8 cellular contexts compared by ENCODE assay signal in the genomic region with DNA sequence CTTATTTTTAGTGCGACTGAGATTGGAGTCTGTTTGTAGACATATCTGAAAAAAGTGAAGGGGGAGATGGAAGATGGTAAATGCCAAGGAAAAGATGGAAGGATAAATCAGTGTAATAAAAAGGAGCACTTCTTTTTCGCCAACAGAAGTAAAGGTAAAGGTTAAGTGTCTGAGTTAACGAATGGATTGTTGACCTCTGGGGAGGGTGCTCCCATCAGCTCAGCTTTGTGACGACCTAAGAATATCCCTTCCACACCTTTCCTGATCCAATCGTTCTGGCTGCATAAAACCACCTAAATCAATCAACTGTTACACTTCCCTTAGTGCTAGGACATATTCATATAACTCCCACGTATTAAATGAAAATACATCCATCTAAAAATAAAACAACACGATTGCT. TPM values are rescaled to one million over a fixed set of nuclear protein-coding genes. Genes with fewer than 3 reads are reported as not detected.
DNase-seq lines count a peak whose midpoint lies in the region; ATAC-seq, FAIRE-seq and TF ChIP-seq lines count a peak whose summit lies in the region.

No MANE protein-coding gene starts in this region.

- H3K56ac ChIP-seq in H1 (replicated peaks; ENCODE audit: insufficient read length, low read depth, low read length) = peak overlapping the region; percentile 94

- DNase-seq in MM.1S = peak; percentile 12
- DNase-seq in H1 (ENCODE audit: low read depth in 1 of 2, low spot score in 2 of 2) = no peak
- no peak for DNase-seq in natural killer cell treated with Interleukin-12 subunit alpha and Interleukin-12 subunit beta and Interleukin-15 and Interleukin-18, amount 100 ng/mL, for 72 hours (ENCODE audit: low spot score)
- DNase-seq in NCI-H510A (lab: John Stamatoyannopoulos, UW) = no peak
- DNase-seq in C1 segment of cervical spinal cord (lab: John Stamatoyannopoulos, UW) = no peak
- DNase-seq in GM12891 (ENCODE audit: insufficient read length, low spot score) = no peak
- DNase-seq in NCI-H1092 (lab: John Stamatoyannopoulos, UW) = no peak

- no peak overlapping the region for H2BK120ac ChIP-seq in H1 (replicated peaks; ENCODE audit: low read depth, low read length)

- peak overlapping the region; percentile 98; the same call in 1 of the 2 replicates for H2BK12ac ChIP-seq in H1 (ENCODE audit: low read depth, low read length)

- FAIRE-seq in H1 (lab: Jason Lieb, UNC) = no peak
- no peak for FAIRE-seq in GM12891 (lab: Jason Lieb, UNC)

- peaks cover 9 to 56% (median 28%) of the 10 kb centered on the region in 10 experiments for H3K4me1 ChIP-seq in BLaER1 treated with 17β-estradiol and CSF1 and Interleukin-3, amounts not matched to agents 10 nM and 100 nM
- H3K4me1 ChIP-seq in MM.1S (ENCODE audit: low read length) = peaks cover 9% of the 10 kb centered on the region; the same call in 1 of the 2 replicates
- no peaks in the 10 kb centered on the region; a peak in 1 of 7 replicates for H3K4me1 ChIP-seq in H1 (replicated peaks in 1 of 4; ENCODE audit: control insufficient read depth in 3 of 4, insufficient read depth in 4 of 4, low read length in 3 of 4)

- TF ChIP-seq EP300 in H1 (IDR thresholded peaks at IDR 0.05; ENCODE audit: borderline replicate concordance in 1 of 2, low read depth in 2 of 2, low read length in 2 of 2) = no peak

- H3K4me1 Mint-ChIP-seq in natural killer cell treated with Interleukin-12 subunit alpha and Interleukin-12 subunit beta and Interleukin-15 and Interleukin-18, amount 100 ng/mL, for 72 hours (ENCODE audit: low read depth in 2 of 2) = peaks cover 29 to 36% of the 10 kb centered on the region in 2 donors

- H3K27ac Mint-ChIP-seq in natural killer cell treated with Interleukin-12 subunit alpha and Interleukin-12 subunit beta and Interleukin-15 and Interleukin-18, amount 100 ng/mL, for 72 hours = peak overlapping the region; percentile 98 to 99

- peak overlapping the region; percentile 94 to 99 (median 98) for H3K27ac ChIP-seq in BLaER1 treated with 17β-estradiol and CSF1 and Interleukin-3, amounts not matched to agents 10 nM and 100 nM
- H3K27ac ChIP-seq in MM.1S (ENCODE audit: low read length) (peak overlapping the region; percentile 88; the same call in 1 of the 2 replicates), H1 (ENCODE audit: low read depth, low read length) (peak overlapping the region; percentile 99)

- POLR2A ChIA-PET in H1 (lab: Charles Lee; ENCODE audit: partially characterized antibody) = interaction anchor here (0.9 to 1.8 kb wide), 5 partner anchors 9 to 48 kb away, joined by 3 to 14 read pairs (median 5); no protein-coding TSS in a partner anchor

- H4K8ac ChIP-seq in H1 (ENCODE audit: extremely low read depth, insufficient read depth, low read length) = no peak overlapping the region

- 14 to 100% methylated on average over 1 to 7 of the region's 7 CpGs for WGBS in H1 (ENCODE audit: extremely low coverage in 1 of 2, insufficient coverage in 1 of 2, insufficient read length in 1 of 2, insufficient replicate concordance in 2 of 2, low coverage in 1 of 2, low lambda C conversion rate in 2 of 2, missing lambda C conversion rate in 1 of 2), 2 experiments

- peak overlapping the region; percentile 78 to 98 (median 84) for H3K4me3 ChIP-seq in BLaER1 treated with 17β-estradiol and CSF1 and Interleukin-3, amounts not matched to agents 10 nM and 100 nM
- peak overlapping the region; percentile 81 for H3K4me3 ChIP-seq in MM.1S (ENCODE audit: low read length)
- peak overlapping the region; percentile 83 to 94 (median 90) for H3K4me3 ChIP-seq in H1 (ENCODE audit: extremely low read depth in 1 of 4, insufficient read depth in 2 of 4, low read depth in 3 of 4, low read length in 4 of 4)

- H3K4me3 Mint-ChIP-seq in natural killer cell treated with Interleukin-12 subunit alpha and Interleukin-12 subunit beta and Interleukin-15 and Interleukin-18, amount 100 ng/mL, for 72 hours = peak overlapping the region; percentile 94

- H3K79me2 ChIP-seq in MM.1S (ENCODE audit: low read length) = peaks cover 51% of the 10 kb centered on the region
- peaks cover 0 to 49% of the 10 kb centered on the region in 2 experiments; a peak in 3 of 4 replicates for H3K79me2 ChIP-seq in H1 (ENCODE audit: control insufficient read depth in 1 of 2, insufficient read depth in 2 of 2, low read length in 2 of 2)

- no peaks in the 10 kb centered on the region for H3K9me3 Mint-ChIP-seq in natural killer cell treated with Interleukin-12 subunit alpha and Interleukin-12 subunit beta and Interleukin-15 and Interleukin-18, amount 100 ng/mL, for 72 hours

- no peak for TF ChIP-seq RAD21 in H1 (IDR thresholded peaks at IDR 0.05 in 1 of 2, conservative IDR thresholded peaks at IDR 0.05 in 1 of 2; ENCODE audit: low read depth in 2 of 2, low read length in 2 of 2)

- peaks cover 12% of the 10 kb centered on the region for H3F3A ChIP-seq in MM.1S (ENCODE audit: insufficient read depth, low read length)

- no peak overlapping the region; the same call in 1 of the 2 replicates for H2AK5ac ChIP-seq in H1 (ENCODE audit: low read depth, low read length)

- H3K9me2 ChIP-seq in MM.1S (replicated peaks; ENCODE audit: insufficient read depth, low read length) = no peaks in the 10 kb centered on the region

- no peak overlapping the region for H3K4ac ChIP-seq in H1 (replicated peaks; ENCODE audit: insufficient read length, low read depth, low read length)

- H3K23me2 ChIP-seq in H1 (ENCODE audit: low read depth, low read length) = peaks cover 8% of the 10 kb centered on the region; the same call in 1 of the 2 replicates

- no peak overlapping the region for H2BK15ac ChIP-seq in H1 (ENCODE audit: low read length)

- H3K4me2 ChIP-seq in BLaER1 treated with 17β-estradiol and CSF1 and Interleukin-3, amounts not matched to agents 10 nM and 100 nM = peak overlapping the region; percentile 70 to 97 (median 92)
- peak overlapping the region; percentile 79 for H3K4me2 ChIP-seq in MM.1S (ENCODE audit: low read depth, low read length)
- H3K4me2 ChIP-seq in H1 (ENCODE audit: insufficient read depth in 1 of 2, low read depth in 2 of 2, low read length in 2 of 2) = peak overlapping the region; percentile 89 to 95

- no peak overlapping the region for H3K18ac ChIP-seq in H1 (ENCODE audit: extremely low read depth, low read length)

- H3K9me3 ChIP-seq in BLaER1 treated with 17β-estradiol and CSF1 and Interleukin-3, amounts not matched to agents 10 nM and 100 nM (replicated peaks in 1 of 11) = no peaks in the 10 kb centered on the region
- H3K9me3 ChIP-seq in MM.1S (replicated peaks; ENCODE audit: insufficient read depth, low read length) (no peaks in the 10 kb centered on the region), H1 (ENCODE audit: insufficient read depth in 2 of 2, low read depth in 1 of 2, low read length in 1 of 2) (no peaks in the 10 kb centered on the region)

- H2BK5ac ChIP-seq in H1 (ENCODE audit: low read depth, low read length) = peak overlapping the region; percentile 100; the same call in 1 of the 2 replicates

- H3K27me3 ChIP-seq in BLaER1 treated with 17β-estradiol and CSF1 and Interleukin-3, amounts not matched to agents 10 nM and 100 nM = no peaks in the 10 kb centered on the region
- H3K27me3 ChIP-seq in MM.1S (replicated peaks; ENCODE audit: insufficient read depth, low read length) = no peaks in the 10 kb centered on the region
- no peaks in the 10 kb centered on the region for H3K27me3 ChIP-seq in H1 (replicated peaks in 1 of 4; ENCODE audit: control insufficient read depth in 3 of 4, extremely low read depth in 1 of 4, insufficient read depth in 3 of 4, low read length in 3 of 4)

- TF ChIP-seq CTCF in MM.1S (IDR thresholded peaks at IDR 0.05; ENCODE audit: low read length) (no peak), H1 (IDR thresholded peaks at IDR 0.05; ENCODE audit: control extremely low read depth in 1 of 3, insufficient read depth in 1 of 3, low read depth in 1 of 3, low read length in 3 of 3) (no peak)

- peak overlapping the region; percentile 60 for H2AFZ ChIP-seq in MM.1S (ENCODE audit: low read length)
- no peak overlapping the region for H2AFZ ChIP-seq in H1 (ENCODE audit: low read length)

- peaks cover 3 to 34% (median 23%) of the 10 kb centered on the region in 11 experiments; a peak in 15 of 22 replicates for H4K20me1 ChIP-seq in BLaER1 treated with 17β-estradiol and CSF1 and Interleukin-3, amounts not matched to agents 10 nM and 100 nM
- H4K20me1 ChIP-seq in MM.1S (ENCODE audit: insufficient read depth, low read length) (no peaks in the 10 kb centered on the region), H1 (replicated peaks in 1 of 2; ENCODE audit: control insufficient read depth in 1 of 2, insufficient read depth in 2 of 2, low read length in 2 of 2) (peaks cover 0 to 2% of the 10 kb centered on the region in 2 experiments)

- H3K79me1 ChIP-seq in H1 (ENCODE audit: low read depth, low read length) = no peaks in the 10 kb centered on the region

- no peak overlapping the region for H4K91ac ChIP-seq in H1 (replicated peaks; ENCODE audit: insufficient read length, low read length)

- peaks cover 23% of the 10 kb centered on the region for H3K36me3 Mint-ChIP-seq in natural killer cell treated with Interleukin-12 subunit alpha and Interleukin-12 subunit beta and Interleukin-15 and Interleukin-18, amount 100 ng/mL, for 72 hours

- H3K27me3 Mint-ChIP-seq in natural killer cell treated with Interleukin-12 subunit alpha and Interleukin-12 subunit beta and Interleukin-15 and Interleukin-18, amount 100 ng/mL, for 72 hours = no peaks in the 10 kb centered on the region

- CTCF ChIA-PET in H1 (lab: Charles Lee; ENCODE audit: partially characterized antibody) = interaction anchor here (1.3 kb wide), 1 partner anchor 10 kb away, joined by 3 read pairs; no protein-coding TSS in a partner anchor

- peaks cover 18 to 24% (median 22%) of the 10 kb centered on the region in 11 experiments for H3K36me3 ChIP-seq in BLaER1 treated with 17β-estradiol and CSF1 and Interleukin-3, amounts not matched to agents 10 nM and 100 nM
- 0 out of 2 replicates have a peak, but pooled peaks cover 3% of the 10 kb centered on the region for H3K36me3 ChIP-seq in MM.1S (replicated peaks; ENCODE audit: insufficient read depth, low read length)
- peaks cover 0 to 11% (median 2%) of the 10 kb centered on the region in 4 experiments; a peak in 3 of 8 replicates for H3K36me3 ChIP-seq in H1 (ENCODE audit: control insufficient read depth in 2 of 4, insufficient read depth in 4 of 4, low read length in 3 of 4)

- H3K14ac ChIP-seq in H1 (ENCODE audit: insufficient read length) = no peak overlapping the region

- H4K5ac ChIP-seq in H1 (ENCODE audit: insufficient read length, low read depth, low read length) = peak overlapping the region; percentile 98

- no peak for ATAC-seq in natural killer cell treated with Interleukin-12 subunit alpha and Interleukin-12 subunit beta and Interleukin-15 and Interleukin-18, amount 100 ng/mL, for 72 hours

- TF ChIP-seq POLR2A in H1 (IDR thresholded peaks at IDR 0.05; ENCODE audit: control extremely low read depth in 1 of 2, low read depth in 2 of 2, low read length in 2 of 2) = no peak
- TF ChIP-seq POLR2A in GM12891 (IDR thresholded peaks at IDR 0.05; ENCODE audit: low read depth, low read length) = no peak

- H3K9ac ChIP-seq in BLaER1 treated with 17β-estradiol and CSF1 and Interleukin-3, amounts not matched to agents 10 nM and 100 nM = peak overlapping the region; percentile 92 to 98 (median 96)
- peak overlapping the region; percentile 95 for H3K9ac ChIP-seq in MM.1S (ENCODE audit: low read length)
- H3K9ac ChIP-seq in H1 (replicated peaks in 1 of 4; ENCODE audit: extremely low read depth in 1 of 4, low read depth in 3 of 4, low read length in 3 of 4) = peak overlapping the region; percentile 82 to 98 (median 97)

- no peak overlapping the region for H2BK20ac ChIP-seq in H1 (ENCODE audit: low read length)

- no peak overlapping the region for H3K23ac ChIP-seq in H1 (ENCODE audit: insufficient read length)

RNA-seq across cellular contexts. Expression of gene C11orf71, which starts 0.8 kb away (rescaled TPM):
- total RNA-seq in H1 (2021; fragmentation: NEBNext Ultra II Directional; extraction: Animal tissue kit (Norgen Biotek cat#: 25700)) = 5.4 and 5.8 TPM in 2 replicates
- polyA plus RNA-seq in H1 (2011; rRNA removed) = 8.7 and 13.4 TPM in 2 replicates
- polyA plus RNA-seq in H1 (2011; cell fraction: cytosol; rRNA removed) = 9.3 TPM
- 9.2 TPM for polyA plus RNA-seq in H1 (2011; cell fraction: nucleus; rRNA removed)
- 3.5 to 4.8 TPM (median 3.7 TPM) in 4 replicates for polyA plus RNA-seq in H1 (2012, experiment 1 of 2)
- polyA plus RNA-seq in H1 (2012, experiment 2 of 2) = 2.1 TPM
- 6.7 TPM for polyA plus RNA-seq in H1 (2013, experiment 1 of 2)
- polyA plus RNA-seq in H1 (2013, experiment 2 of 2) = 5.9 TPM
- polyA minus RNA-seq in H1 (2011; rRNA and poly(A)+ RNA removed) = 5.9 and 6.0 TPM in 2 replicates
- 5.1 TPM for polyA minus RNA-seq in H1 (2011; cell fraction: cytosol; rRNA and poly(A)+ RNA removed)
- polyA minus RNA-seq in H1 (2011; cell fraction: nucleus; rRNA and poly(A)+ RNA removed) = 11.4 TPM
- 1 to 10 TPM; 5.7 to 6.4 TPM for total RNA-seq in natural killer cell treated with Interleukin-12 subunit alpha and Interleukin-12 subunit beta and Interleukin-15 and Interleukin-18, amount 100 ng/mL, for 72 hours
- 3.2 TPM for polyA plus RNA-seq in GM12891 (2012; ENCODE audit: low read depth, missing spikeins)

RNA-seq across cellular contexts. Expression of gene RBM7, which starts 1.0 kb away (rescaled TPM):
- 45.7 and 48.3 TPM in 2 replicates for total RNA-seq in H1 (2021; fragmentation: NEBNext Ultra II Directional; extraction: Animal tissue kit (Norgen Biotek cat#: 25700))
- polyA plus RNA-seq in H1 (2011; rRNA removed) = 11.1 and 18.0 TPM in 2 replicates
- polyA plus RNA-seq in H1 (2011; cell fraction: cytosol; rRNA removed) = 18.0 TPM
- polyA plus RNA-seq in H1 (2011; cell fraction: nucleus; rRNA removed) = 11.6 TPM
- polyA plus RNA-seq in H1 (2012, experiment 1 of 2) = 32.5 to 47.5 TPM (median 37.4 TPM) in 4 replicates
- 4.5 TPM for polyA plus RNA-seq in H1 (2012, experiment 2 of 2)
- 36.8 TPM for polyA plus RNA-seq in H1 (2013, experiment 1 of 2)
- 37.6 TPM for polyA plus RNA-seq in H1 (2013, experiment 2 of 2)
- polyA minus RNA-seq in H1 (2011; rRNA and poly(A)+ RNA removed) = 76.7 and 127 TPM in 2 replicates
- polyA minus RNA-seq in H1 (2011; cell fraction: cytosol; rRNA and poly(A)+ RNA removed) = 38.1 TPM
- polyA minus RNA-seq in H1 (2011; cell fraction: nucleus; rRNA and poly(A)+ RNA removed) = 48.4 TPM
- total RNA-seq in natural killer cell treated with Interleukin-12 subunit alpha and Interleukin-12 subunit beta and Interleukin-15 and Interleukin-18, amount 100 ng/mL, for 72 hours = 10 to 100 TPM; 20.2 to 34.1 TPM
- 15.1 TPM for polyA plus RNA-seq in GM12891 (2012; ENCODE audit: low read depth, missing spikeins)

RNA-seq across cellular contexts. Expression of gene REXO2, which starts 39.8 kb away (rescaled TPM):
- total RNA-seq in H1 (2021; fragmentation: NEBNext Ultra II Directional; extraction: Animal tissue kit (Norgen Biotek cat#: 25700)) = 109 and 111 TPM in 2 replicates
- polyA plus RNA-seq in H1 (2011; rRNA removed) = 95.9 and 114 TPM in 2 replicates
- polyA plus RNA-seq in H1 (2011; cell fraction: cytosol; rRNA removed) = 157 TPM
- polyA plus RNA-seq in H1 (2011; cell fraction: nucleus; rRNA removed) = 57.0 TPM
- polyA plus RNA-seq in H1 (2012, experiment 1 of 2) = 91.7 to 127 TPM (median 105 TPM) in 4 replicates
- polyA plus RNA-seq in H1 (2012, experiment 2 of 2) = 31.3 TPM
- 146 TPM for polyA plus RNA-seq in H1 (2013, experiment 1 of 2)
- 153 TPM for polyA plus RNA-seq in H1 (2013, experiment 2 of 2)
- 26.4 and 38.7 TPM in 2 replicates for polyA minus RNA-seq in H1 (2011; rRNA and poly(A)+ RNA removed)
- polyA minus RNA-seq in H1 (2011; cell fraction: cytosol; rRNA and poly(A)+ RNA removed) = 54.5 TPM
- polyA minus RNA-seq in H1 (2011; cell fraction: nucleus; rRNA and poly(A)+ RNA removed) = 37.9 TPM
- 10 to 100 TPM; 43.8 to 49.6 TPM for total RNA-seq in natural killer cell treated with Interleukin-12 subunit alpha and Interleukin-12 subunit beta and Interleukin-15 and Interleukin-18, amount 100 ng/mL, for 72 hours
- 6.3 TPM for polyA plus RNA-seq in GM12891 (2012; ENCODE audit: low read depth, missing spikeins)
